21 cellular contexts compared by ENCODE assay signal in the genomic region with DNA sequence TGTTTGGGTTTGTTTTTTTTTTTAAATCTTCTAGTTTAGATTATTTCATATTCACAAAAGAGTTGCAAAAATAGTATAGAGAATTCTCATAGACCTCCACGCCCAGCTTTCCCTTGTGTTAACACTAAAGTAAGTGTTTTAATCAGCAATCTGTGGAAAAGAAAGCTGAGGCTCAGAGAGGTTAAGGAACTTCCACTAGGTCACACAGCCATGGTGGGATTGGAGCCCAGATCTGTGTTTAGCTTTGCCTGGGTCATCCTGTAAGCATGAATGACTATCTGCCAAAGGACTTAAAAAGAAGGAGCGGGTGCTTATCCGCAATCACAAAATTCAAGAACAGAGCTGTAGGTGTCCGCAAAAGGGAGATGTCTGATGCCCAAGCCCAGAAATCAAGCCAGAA.
"Had no signal": no experiment of that assay in that cellular context is flagged by ENCODE, and none has a peak within 500 bp of the region (broad histone marks: within the 10 kb centered on the region; RNA-seq: fewer than 3 reads in every experiment).

No MANE protein-coding gene starts in this region.

- H3K36me3 ChIP-seq: SJSA1 had no signal

- H3K27me3 ChIP-seq: SJSA1 had no signal

- H3K4me3 Mint-ChIP-seq: T-cell had no signal

- H3K4me2 ChIP-seq: KMS-11 had no signal

- H3K36me3 Mint-ChIP-seq: T-cell had no signal

- H3K9ac ChIP-seq: KMS-11 had no signal

- H3K27ac Mint-ChIP-seq: T-cell had no signal

- H3K9me3 ChIP-seq: SJSA1 had no signal

- H3K4me1 Mint-ChIP-seq: T-cell had no signal

- DNase-seq: IMR-90, Kasumi-1, MM.1S, NCI-H1048, NCI-H1436 treated with DMSO at 0.1 percent for 48 hours, NCI-H1694, NCI-H187 treated with DMSO at 0.1 percent for 48 hours, NCI-H2029 treated with DMSO at 0.1 percent for 48 hours, NCI-H2227 treated with DMSO at 0.1 percent for 48 hours, NCI-H524, NCI-H526 treated with DMSO at 0.1 percent for 48 hours, NCI-H774, Right ventricle myocardium superior, RPMI8226, SIG-M5, SW 1271, T-cell had no signal

- FAIRE-seq: RCC 7860 had no signal

- ATAC-seq: T-cell had no signal

- H3K27ac ChIP-seq: KMS-11, SJSA1, SK-N-MC had no signal

- H3K4me1 ChIP-seq: SJSA1 had no signal

- H3K4me3 ChIP-seq: SJSA1, SK-N-MC had no signal

- H3K9me3 Mint-ChIP-seq: T-cell had no signal
